Comparison of ENCODE assay signal across 20 cellular contexts in genomic region chr6:31933537-31933936, GRCh38. TPM values are rescaled to one million over a fixed set of nuclear protein-coding genes. Genes with fewer than 3 reads are reported as not detected.
"Had no signal": no experiment of that assay in that cellular context is flagged by ENCODE, and none has a peak within 500 bp of the region (broad histone marks: within the 10 kb centered on the region; RNA-seq: fewer than 3 reads in every experiment).

No MANE protein-coding gene starts in this region.

- DNase-seq: colonic mucosa; dermis blood vessel endothelial cell; effector memory CD4-positive, alpha-beta T cell; hypothalamus; immature natural killer cell; islet precursor cell; kidney glomerular epithelial cell; left colon; left ventricle myocardium inferior; lower lobe of right lung; nephron progenitor cell; stimulated activated CD4-positive, alpha-beta T cell treated with anti-CD3 and anti-CD28 coated beads, Interleukin-2, amount 100 ng/mL, for 24 hours; stimulated activated CD4-positive, alpha-beta T cell treated with anti-CD3 and anti-CD28 coated beads, Interleukin-4, amount 100 ng/mL, for 24 hours; stimulated activated naive CD8-positive, alpha-beta T cell treated with anti-CD3 and anti-CD28 coated beads, Interleukin-15, Interleukin-2, amounts not matched to agents 100 U/mL and 50 U/mL, for 24 hours; substantia nigra; uterus had no signal

- ATAC-seq: left colon; naive thymus-derived CD8-positive, alpha-beta T cell; stimulated activated memory B cell treated with anti-CD40 and anti-IgM and Interleukin-4, amounts not matched to agents 10 μg/mL and 1 μg/mL and 100 μg/mL, for 72 hours; stimulated activated naive CD8-positive, alpha-beta T cell treated with anti-CD3 and anti-CD28 coated beads, Interleukin-15, Interleukin-2, amounts not matched to agents 100 U/mL and 50 U/mL, for 24 hours had no signal

RNA-seq across cellular contexts. Expression of gene C2, which starts 6.0 kb away (rescaled TPM):
- total RNA-seq: dermis blood vessel endothelial cell, epithelial cell of proximal tubule, smooth muscle cell had no signal

RNA-seq across cellular contexts. Expression of gene CFB, which starts 12.4 kb away (rescaled TPM):
- total RNA-seq: smooth muscle cell had no signal
